In the genomic region with DNA sequence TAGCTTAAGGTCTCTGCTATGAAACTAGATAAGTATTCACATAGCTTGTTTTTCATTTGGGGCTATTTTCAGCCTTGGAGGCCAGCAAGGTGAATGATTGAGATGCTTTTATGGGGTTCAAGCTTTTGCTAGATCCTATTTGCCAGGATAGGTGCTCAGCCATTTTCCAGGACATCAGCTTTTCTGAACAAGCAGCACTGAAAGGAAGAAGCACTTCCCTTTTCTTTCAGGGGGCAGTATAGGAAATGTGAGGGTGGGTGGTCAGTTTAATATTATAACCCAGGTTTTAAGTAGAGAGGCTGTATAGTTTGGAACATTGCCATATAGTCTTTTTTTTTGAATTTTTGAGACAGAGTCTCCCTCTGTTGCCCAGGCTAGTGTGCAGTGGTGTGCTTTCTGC, we compare ENCODE assay signal across 19 cellular contexts.
"Had no signal": no experiment of that assay in that cellular context is flagged by ENCODE, and none has a peak within 500 bp of the region (broad histone marks: within the 10 kb centered on the region; RNA-seq: fewer than 3 reads in every experiment).

No MANE protein-coding gene starts in this region.

- H3K27ac Mint-ChIP-seq: activated CD4-positive, alpha-beta T cell treated with anti-CD3 and anti-CD28 coated beads, Interleukin-2, amount 10 ng/mL, durations not matched to agents 7 days and 5 days; activated CD8-positive, alpha-beta T cell treated with anti-CD3 and anti-CD28 coated beads, Interleukin-2, amount 10 ng/mL, durations not matched to agents 7 days and 5 days; activated naive CD4-positive, alpha-beta T cell treated with anti-CD3 and anti-CD28 coated beads, Interleukin-2, amount 50 U/mL, for 72 hours; activated T-cell treated with anti-CD3 and anti-CD28 coated beads, Interleukin-2, amount 50 U/mL, for 72 hours had no signal

- H3K27me3 ChIP-seq: heart right ventricle, pancreas, sigmoid colon, upper lobe of left lung had no signal

- ATAC-seq: activated CD8-positive, alpha-beta T cell treated with anti-CD3 and anti-CD28 coated beads, Interleukin-2, amount 10 ng/mL, durations not matched to agents 7 days and 5 days; activated naive CD4-positive, alpha-beta T cell treated with anti-CD3 and anti-CD28 coated beads, Interleukin-2, amount 50 U/mL, for 72 hours; activated T-cell treated with anti-CD3 and anti-CD28 coated beads, Interleukin-2, amount 50 U/mL, for 72 hours; esophagus mucosa; heart right ventricle; natural killer cell; pancreas had no signal

- H3K36me3 ChIP-seq: heart right ventricle, pancreas, sigmoid colon, thoracic aorta, upper lobe of left lung had no signal

- DNase-seq: activated CD4-positive, alpha-beta T cell treated with anti-CD3 and anti-CD28 coated beads, Interleukin-2, amount 10 ng/mL, durations not matched to agents 7 days and 5 days; activated CD8-positive, alpha-beta T cell treated with anti-CD3 and anti-CD28 coated beads, Interleukin-2, amount 10 ng/mL, durations not matched to agents 7 days and 5 days; activated effector memory CD4-positive, alpha-beta T cell treated with anti-CD3 and anti-CD28 coated beads, Interleukin-2, amount 50 U/mL, for 16 hours; activated T-cell treated with anti-CD3 and anti-CD28 coated beads, Interleukin-2, amount 50 U/mL, for 72 hours; amniotic stem cell; effector CD4-positive, alpha-beta T cell; heart right ventricle; kidney glomerular epithelial cell; mesendoderm; natural killer cell; pancreas; sigmoid colon; stimulated activated CD4-positive, alpha-beta T cell treated with anti-CD3 and anti-CD28 coated beads, Interleukin-4, amount 100 ng/mL, for 24 hours; T-helper 9 cell; upper lobe of left lung had no signal

- H3K36me3 Mint-ChIP-seq: natural killer cell; stimulated activated effector memory CD8-positive, alpha-beta T cell treated with anti-CD3 and anti-CD28 coated beads, Interleukin-12 subunit alpha, Interleukin-12 subunit beta, amount 100 ng/mL, for 72 hours had no signal

- H3K9me3 ChIP-seq: heart right ventricle, pancreas, sigmoid colon, thoracic aorta, upper lobe of left lung had no signal

- H3K4me3 ChIP-seq: heart right ventricle, pancreas, sigmoid colon, thoracic aorta, upper lobe of left lung had no signal

- H3K27me3 Mint-ChIP-seq: activated CD4-positive, alpha-beta T cell treated with anti-CD3 and anti-CD28 coated beads, Interleukin-2, amount 10 ng/mL, durations not matched to agents 7 days and 5 days had no signal

- H3K27ac ChIP-seq: heart right ventricle, pancreas, sigmoid colon, thoracic aorta, upper lobe of left lung had no signal

- H3K4me1 ChIP-seq: sigmoid colon had no signal

- H3K9me3 Mint-ChIP-seq: activated naive CD4-positive, alpha-beta T cell treated with anti-CD3 and anti-CD28 coated beads, Interleukin-2, amount 50 U/mL, for 72 hours; activated T-cell treated with anti-CD3 and anti-CD28 coated beads, Interleukin-2, amount 50 U/mL, for 72 hours; natural killer cell; stimulated activated effector memory CD8-positive, alpha-beta T cell treated with anti-CD3 and anti-CD28 coated beads, Interleukin-12 subunit alpha, Interleukin-12 subunit beta, amount 100 ng/mL, for 72 hours had no signal

- H3K4me3 Mint-ChIP-seq: activated CD4-positive, alpha-beta T cell treated with anti-CD3 and anti-CD28 coated beads, Interleukin-2, amount 10 ng/mL, durations not matched to agents 7 days and 5 days; activated CD8-positive, alpha-beta T cell treated with anti-CD3 and anti-CD28 coated beads, Interleukin-2, amount 10 ng/mL, durations not matched to agents 7 days and 5 days; activated T-cell treated with anti-CD3 and anti-CD28 coated beads, Interleukin-2, amount 50 U/mL, for 72 hours; natural killer cell; stimulated activated effector memory CD8-positive, alpha-beta T cell treated with anti-CD3 and anti-CD28 coated beads, Interleukin-12 subunit alpha, Interleukin-12 subunit beta, amount 100 ng/mL, for 72 hours had no signal
